In genomic region chr3:98735296-98735695, GRCh38 we compare ENCODE assay signal across 18 cellular contexts. TPM values are rescaled to one million over a fixed set of nuclear protein-coding genes. Genes with fewer than 3 reads are reported as not detected.
DNase-seq lines count a peak whose midpoint lies in the region; FAIRE-seq and TF ChIP-seq lines count a peak whose summit lies in the region.
"Had no signal": no experiment of that assay in that cellular context is flagged by ENCODE, and none has a peak within 500 bp of the region (broad histone marks: within the 10 kb centered on the region; RNA-seq: fewer than 3 reads in every experiment).

No MANE protein-coding gene starts in this region.

- FAIRE-seq in bronchial epithelial cell (lab: Jason Lieb, UNC), result peak; percentile 18
- FAIRE-seq: GM18507 had no signal

- H3K27ac Mint-ChIP-seq in Caco-2 (ENCODE audit: unreplicated experiment), result no peak overlapping the region
- H3K27ac Mint-ChIP-seq in osteocyte (ENCODE audit: unreplicated experiment), result no peak overlapping the region

- TF ChIP-seq CTCF in Caco-2 (IDR thresholded peaks at IDR 0.05; ENCODE audit: insufficient read depth in 1 of 2, low read depth in 1 of 2, low read length in 1 of 2, severe bottlenecking in 1 of 2, unreplicated experiment in 1 of 2), result no peak
- TF ChIP-seq CTCF in KMS-11 (conservative IDR thresholded peaks at IDR 0.05; ENCODE audit: low read depth, low read length), result no peak
- TF ChIP-seq CTCF in bronchial epithelial cell (IDR thresholded peaks at IDR 0.05; ENCODE audit: insufficient read depth, low read length, severe bottlenecking), result no peak
- no peak for TF ChIP-seq CTCF in osteocyte (IDR thresholded peaks at IDR 0.05)
- TF ChIP-seq CTCF in sigmoid colon (IDR thresholded peaks at IDR 0.05), result no peak

- POLR2A ChIA-PET in Caco-2 (lab: Charles Lee), result no interaction called here

- H3K27me3 ChIP-seq in Caco-2 (replicated peaks; ENCODE audit: control insufficient read depth, insufficient read depth, low read length) (no peaks in the 10 kb centered on the region), KMS-11 (ENCODE audit: insufficient read depth, low read depth) (no peaks in the 10 kb centered on the region), bronchial epithelial cell (ENCODE audit: control insufficient read depth, insufficient read depth, low read length) (no peaks in the 10 kb centered on the region), sigmoid colon (no peaks in the 10 kb centered on the region)

- H3K36me3 Mint-ChIP-seq in Caco-2 (ENCODE audit: insufficient read depth, unreplicated experiment), result peaks cover 41% of the 10 kb centered on the region
- H3K36me3 Mint-ChIP-seq in osteocyte (ENCODE audit: unreplicated experiment), result peaks cover 5% of the 10 kb centered on the region

- no peak overlapping the region for H3K4me3 ChIP-seq in Caco-2 (ENCODE audit: low read depth, low read length)
- no peak overlapping the region for H3K4me3 ChIP-seq in KMS-11 (IDR thresholded peaks at IDR 0.05; ENCODE audit: insufficient read depth, low read depth, low read length)
- no peak overlapping the region for H3K4me3 ChIP-seq in bronchial epithelial cell (ENCODE audit: low read depth, low read length)
- H3K4me3 ChIP-seq in sigmoid colon, result no peak overlapping the region

- H3K9ac ChIP-seq in KMS-11, result no peak overlapping the region

- peaks cover 87% of the 10 kb centered on the region for H3K79me2 ChIP-seq in KMS-11 (ENCODE audit: insufficient read depth, low read depth)

- CTCF ChIA-PET in Caco-2 (lab: Charles Lee), result no interaction called here

- TF ChIP-seq POLR2A in sigmoid colon (IDR thresholded peaks at IDR 0.05), result no peak

- H2AFZ ChIP-seq in KMS-11 (ENCODE audit: low read depth), result no peak overlapping the region

- no peaks in the 10 kb centered on the region; the same call in none of the 2 replicates for H3K36me3 ChIP-seq in Caco-2 (ENCODE audit: control insufficient read depth, insufficient read depth, low read length)
- H3K36me3 ChIP-seq in KMS-11 (ENCODE audit: insufficient read depth), result no peaks in the 10 kb centered on the region
- no peaks in the 10 kb centered on the region for H3K36me3 ChIP-seq in bronchial epithelial cell (ENCODE audit: control insufficient read depth, insufficient read depth, low read length)
- no peaks in the 10 kb centered on the region for H3K36me3 ChIP-seq in sigmoid colon

- H4K20me1 ChIP-seq in KMS-11 (ENCODE audit: insufficient read depth), result no peaks in the 10 kb centered on the region

- WGBS in sigmoid colon, 2 donors, result 92 to 96% methylated on average over 2 of the region's 2 CpGs

- intact Hi-C loops in Caco-2 (cut with micrococcal nuclease; ENCODE audit: unreplicated experiment) (no loop called here), sigmoid colon (cut with DNase I) (no loop called here)

- peaks cover 39% of the 10 kb centered on the region for H3K4me1 Mint-ChIP-seq in Caco-2 (ENCODE audit: low read depth, unreplicated experiment)
- H3K4me1 Mint-ChIP-seq in osteocyte (ENCODE audit: unreplicated experiment), result peaks cover 16% of the 10 kb centered on the region

- H3K4me3 Mint-ChIP-seq in Caco-2 (ENCODE audit: unreplicated experiment) (peak overlapping the region; percentile 85), osteocyte (ENCODE audit: unreplicated experiment) (peak overlapping the region; percentile 5)

- H3K9me3 Mint-ChIP-seq in Caco-2 (ENCODE audit: unreplicated experiment), result peaks cover 10% of the 10 kb centered on the region
- no peaks in the 10 kb centered on the region for H3K9me3 Mint-ChIP-seq in osteocyte (ENCODE audit: unreplicated experiment)

- H3K4me1 ChIP-seq in Caco-2 (peaks cover 41% of the 10 kb centered on the region), KMS-11 (ENCODE audit: low read depth, poor library complexity, severe bottlenecking) (peaks cover 75% of the 10 kb centered on the region), sigmoid colon (peaks cover 0 to 20% (median 9%) of the 10 kb centered on the region in 4 donors)

- BruUV-seq in Caco-2 (replicated peaks; lab: Mats Ljungman, UMichigan), result no TSS peak

- no peak for TF ChIP-seq EP300 in sigmoid colon (IDR thresholded peaks at IDR 0.05)

- H3K27me3 Mint-ChIP-seq in Caco-2 (ENCODE audit: insufficient read depth, unreplicated experiment) (no peaks in the 10 kb centered on the region), osteocyte (ENCODE audit: unreplicated experiment) (peaks cover under 1% of the 10 kb centered on the region)

- DNase-seq in Caco-2, result no peak
- DNase-seq in bronchial epithelial cell (ENCODE audit: low read depth), result no peak
- no peak for DNase-seq in osteocyte (ENCODE audit: extremely low spot score, unreplicated experiment)
- DNase-seq in HPDE6-E6E7 (ENCODE audit: extremely low spot score), result no peak
- DNase-seq in retina, result no peak
- DNase-seq in sigmoid colon, result no peak
- no peak for DNase-seq in NCI-H1436 (lab: John Stamatoyannopoulos, UW)
- DNase-seq: AML-193, COR-L47, DMS53, GOT3, KBM-7, NCI-H1436 treated with DMSO at 0.1 percent for 48 hours, NCI-H2029 treated with DMSO at 0.1 percent for 48 hours, NCI-H748 treated with DMSO at 0.1 percent for 48 hours had no signal

- H3K27ac ChIP-seq in KMS-11, result no peak overlapping the region
- no peak overlapping the region for H3K27ac ChIP-seq in sigmoid colon

- peak overlapping the region; percentile 69 for H3K4me2 ChIP-seq in KMS-11

- H3K9me3 ChIP-seq in Caco-2, result no peaks in the 10 kb centered on the region
- H3K9me3 ChIP-seq in sigmoid colon, result no peaks in the 10 kb centered on the region

RNA-seq across cellular contexts. Expression of gene ST3GAL6, which starts 27.8 kb away (rescaled TPM):
- total RNA-seq in Caco-2 (2022), result 59.7 and 67.2 TPM in 2 replicates
- total RNA-seq in bronchial epithelial cell, result 2.9 and 5.4 TPM in 2 replicates
- 4.4 and 8.0 TPM in 2 replicates for total RNA-seq in osteocyte
- 10 to 100 TPM in 2 of 4 donors, 1 to 10 TPM in 2; 3.9 to 11.8 (median 9.9) TPM for total RNA-seq in sigmoid colon
- polyA plus RNA-seq in sigmoid colon, result 1 to 10 TPM; 2.4 to 3.2 (median 2.4) TPM
- total RNA-seq: NCI-H460 had no signal
